In genomic region chr14:104657114-104657524, GRCh38 we compare ENCODE assay signal across 12 cellular contexts. TPM values are rescaled to one million over a fixed set of nuclear protein-coding genes. Genes with fewer than 3 reads are reported as not detected.
DNase-seq lines count a peak whose midpoint lies in the region; ATAC-seq and TF ChIP-seq lines count a peak whose summit lies in the region.
"Had no signal": no experiment of that assay in that cellular context is flagged by ENCODE, and none has a peak within 500 bp of the region (broad histone marks: within the 10 kb centered on the region; RNA-seq: fewer than 3 reads in every experiment).

No MANE protein-coding gene starts in this region.

- H3K4me1 Mint-ChIP-seq in activated B cell treated with CpG ODN at 0.5 μM for 24 hours, result peaks cover 85% of the 10 kb centered on the region

- no peaks in the 10 kb centered on the region for H3K36me3 Mint-ChIP-seq in activated B cell treated with CpG ODN at 0.5 μM for 24 hours (ENCODE audit: low read depth)
- H3K36me3 Mint-ChIP-seq: activated naive CD4-positive, alpha-beta T cell treated with anti-CD3 and anti-CD28 coated beads, Interleukin-2, amount 50 U/mL, for 24 hours had no signal

- intact Hi-C loops in activated B cell treated with CpG ODN at 0.5 μM for 24 hours (cut with micrococcal nuclease), result loop anchor here (1.0 to 2.0 kb wide), 2 partner anchors 20 to 24 kb away; no protein-coding TSS in a partner anchor

- H3K27ac Mint-ChIP-seq in activated B cell treated with CpG ODN at 0.5 μM for 24 hours, result peak overlapping the region; percentile 98

- peak overlapping the region; percentile 79 for H3K4me3 Mint-ChIP-seq in activated B cell treated with CpG ODN at 0.5 μM for 24 hours
- H3K4me3 Mint-ChIP-seq: activated naive CD4-positive, alpha-beta T cell treated with anti-CD3 and anti-CD28 coated beads, Interleukin-2, amount 50 U/mL, for 24 hours had no signal

- TF ChIP-seq CTCF in activated B cell treated with CpG ODN at 0.5 μM for 24 hours (IDR thresholded peaks at IDR 0.05), result no peak

- H3K9me3 Mint-ChIP-seq in activated B cell treated with CpG ODN at 0.5 μM for 24 hours, result peaks cover 3% of the 10 kb centered on the region
- H3K9me3 Mint-ChIP-seq: activated naive CD4-positive, alpha-beta T cell treated with anti-CD3 and anti-CD28 coated beads, Interleukin-2, amount 50 U/mL, for 24 hours had no signal

- CTCF ChIA-PET in activated B cell treated with CpG ODN at 0.5 μM for 24 hours (lab: Charles Lee), result interaction anchor here (1.1 to 3.0 kb wide), 4 partner anchors 9 to 52 kb away, joined by 3 to 13 read pairs (median 9); no protein-coding TSS in a partner anchor

- DNase-seq in activated B cell treated with CpG ODN at 0.5 μM for 24 hours (peak; percentile 68), putamen (ENCODE audit: low spot score) (peak; percentile 83), NCI-H510A treated with DMSO at 0.1 percent for 48 hours (lab: John Stamatoyannopoulos, UW) (no peak)
- DNase-seq in activated CD4-positive, CD25-positive, alpha-beta regulatory T cell treated with anti-CD3 and anti-CD28 coated beads, Interleukin-2, amount 50 U/mL, for 72 hours, result no peak
- DNase-seq: left ventricle myocardium superior, NCI-H2107 had no signal

- ATAC-seq in GM18861 (IDR thresholded peaks at IDR 0.05; ENCODE audit: unreplicated experiment), result peak; percentile 36
- peak; percentile 35 for ATAC-seq in HG03469 (IDR thresholded peaks at IDR 0.05; ENCODE audit: unreplicated experiment)
- ATAC-seq in activated B cell treated with CpG ODN at 0.5 μM for 24 hours (ENCODE audit: low read depth), result peak; percentile 60
- ATAC-seq in HG02763 (IDR thresholded peaks at IDR 0.05; ENCODE audit: unreplicated experiment), result no peak
- ATAC-seq in GM19452 (IDR thresholded peaks at IDR 0.05; ENCODE audit: unreplicated experiment), result no peak

- H3K27me3 Mint-ChIP-seq in activated B cell treated with CpG ODN at 0.5 μM for 24 hours, result no peaks in the 10 kb centered on the region

- POLR2A ChIA-PET in activated B cell treated with CpG ODN at 0.5 μM for 24 hours (lab: Charles Lee), result interaction anchor here (0.9 to 9.8 kb wide), 11 partner anchors 9 to 644 kb away, joined by 3 to 182 read pairs (median 11); partner anchors contain the start of genes CDCA4 and SIVA1

RNA-seq across cellular contexts. Expression of gene INF2, which starts 32.3 kb away (rescaled TPM):
- total RNA-seq in activated B cell treated with CpG ODN at 0.5 μM for 24 hours, result 38.6 and 47.2 TPM in 2 replicates

RNA-seq across cellular contexts. Expression of gene TMEM179, which starts 52.5 kb away (rescaled TPM):
- not detected in 2 replicates for total RNA-seq in activated B cell treated with CpG ODN at 0.5 μM for 24 hours
- total RNA-seq: left ventricle myocardium superior, subcutaneous adipose tissue had no signal

Comparison
In these comparisons a context has a peak if more than half of its experiments do, and no peak if none do; other contexts are left out.
1. ATAC-seq: peak in GM18861 (single experiment), HG03469 (single experiment) and activated B cell treated with CpG ODN at 0.5 μM for 24 hours (single experiment); none in HG02763 (single experiment) and GM19452 (single experiment).
2. DNase-seq: peak in activated B cell treated with CpG ODN at 0.5 μM for 24 hours (single experiment) and putamen (single experiment); none in activated CD4-positive, CD25-positive, alpha-beta regulatory T cell treated with anti-CD3 and anti-CD28 coated beads, Interleukin-2, amount 50 U/mL, for 72 hours (single experiment) and NCI-H510A treated with DMSO at 0.1 percent for 48 hours (single experiment).